16 cellular contexts compared by ENCODE assay signal in genomic region chr11:121199516-121199915, GRCh38.
"Had no signal": no experiment of that assay in that cellular context is flagged by ENCODE, and none has a peak within 500 bp of the region (broad histone marks: within the 10 kb centered on the region; RNA-seq: fewer than 3 reads in every experiment).

No MANE protein-coding gene starts in this region.

- H3K36me3 ChIP-seq: lower lobe of right lung, neutrophil, tibial artery, uterus had no signal

- H3K27me3 ChIP-seq: uterus had no signal

- H3K4me1 Mint-ChIP-seq: immature natural killer cell had no signal

- H3K9me3 ChIP-seq: lower lobe of right lung, neutrophil, tibial artery, uterus had no signal

- H3K4me1 ChIP-seq: lower lobe of right lung, uterus had no signal

- H3K4me3 ChIP-seq: lower lobe of right lung, tibial artery, uterus had no signal

- H3K36me3 Mint-ChIP-seq: activated naive CD8-positive, alpha-beta T cell treated with anti-CD3 and anti-CD28 coated beads, Interleukin-2, amount 10 ng/mL, durations not matched to agents 7 days and 5 days; immature natural killer cell; T-cell had no signal

- H3K27ac Mint-ChIP-seq: activated naive CD8-positive, alpha-beta T cell treated with anti-CD3 and anti-CD28 coated beads, Interleukin-2, amount 10 ng/mL, durations not matched to agents 7 days and 5 days; immature natural killer cell; T-cell had no signal

- ATAC-seq: activated CD4-positive, CD25-positive, alpha-beta regulatory T cell treated with anti-CD3 and anti-CD28 coated beads, Interleukin-2, amount 50 U/mL, for 24 hours; lower lobe of right lung; T-cell had no signal

- H3K9me3 Mint-ChIP-seq: activated naive CD8-positive, alpha-beta T cell treated with anti-CD3 and anti-CD28 coated beads, Interleukin-2, amount 10 ng/mL, durations not matched to agents 7 days and 5 days; immature natural killer cell; T-cell had no signal

- DNase-seq: activated CD4-positive, alpha-beta T cell treated with anti-CD3 and anti-CD28 coated beads, Interleukin-2, amount 50 U/mL, for 1 hour; activated CD8-positive, alpha-beta memory T cell treated with anti-CD3 and anti-CD28 coated beads for 24 hours; activated gamma-delta T cell treated with Interleukin-2 at 50 U/mL for 16 hours; activated naive CD8-positive, alpha-beta T cell treated with anti-CD3 and anti-CD28 coated beads, Interleukin-2, amount 10 ng/mL, durations not matched to agents 7 days and 5 days; anterior cingulate cortex; immature natural killer cell; lower lobe of right lung; naive B cell; stimulated activated CD4-positive, alpha-beta T cell treated with anti-CD3 and anti-CD28 coated beads, Interleukin-2, amount 100 ng/mL, for 48 hours; stimulated activated naive CD4-positive, alpha-beta T cell; T-cell; T-helper 9 cell; tibial artery; uterus had no signal

- H3K4me3 Mint-ChIP-seq: activated naive CD8-positive, alpha-beta T cell treated with anti-CD3 and anti-CD28 coated beads, Interleukin-2, amount 10 ng/mL, durations not matched to agents 7 days and 5 days; immature natural killer cell; naive B cell; T-cell had no signal

- H3K27ac ChIP-seq: lower lobe of right lung, neutrophil, tibial artery, uterus had no signal
